Comparison of ENCODE assay signal across 24 cellular contexts in genomic region chr1:234120327-234120944, GRCh38.
"Had no signal": no experiment of that assay in that cellular context is flagged by ENCODE, and none has a peak within 500 bp of the region (broad histone marks: within the 10 kb centered on the region; RNA-seq: fewer than 3 reads in every experiment).

No MANE protein-coding gene starts in this region.

- ATAC-seq: activated CD8-positive, alpha-beta memory T cell treated with anti-CD3 and anti-CD28 coated beads, Interleukin-2, amount 10 ng/mL, durations not matched to agents 7 days and 5 days; body of pancreas; T-helper 17 cell had no signal

- H3K36me3 ChIP-seq: ascending aorta had no signal

- H3K27me3 ChIP-seq: ascending aorta had no signal

- H3K27ac ChIP-seq: ascending aorta, body of pancreas had no signal

- H3K9me3 ChIP-seq: ascending aorta, body of pancreas had no signal

- H3K4me3 ChIP-seq: ascending aorta, body of pancreas had no signal

- H3K4me1 ChIP-seq: ascending aorta, body of pancreas had no signal

- DNase-seq: activated B cell treated with CpG ODN at 0.5 μM for 24 hours; activated CD4-positive, alpha-beta T cell treated with anti-CD3 and anti-CD28 coated beads for 1 hour; activated CD4-positive, alpha-beta T cell treated with anti-CD3 and anti-CD28 coated beads, Interleukin-2, amount 10 ng/mL, durations not matched to agents 24 days and 14 days; activated CD4-positive, alpha-beta T cell treated with anti-CD3 and anti-CD28 coated beads, Interleukin-2, amount 50 U/mL, for 48 hours; activated CD8-positive, alpha-beta memory T cell treated with anti-CD3 and anti-CD28 coated beads, Interleukin-2, amount 10 ng/mL, durations not matched to agents 7 days and 5 days; activated effector memory CD4-positive, alpha-beta T cell treated with Interleukin-2 at 50 U/mL for 16 hours; activated naive CD4-positive, alpha-beta T cell; activated T-cell treated with anti-CD3 and anti-CD28 coated beads, Interleukin-2, amount 50 U/mL, for 24 hours; amniotic stem cell; body of pancreas; NCI-H1092; NCI-H1417; NCI-H1694; NCI-H2029; NCI-H2107; NCI-H345; NCI-H510A; NCI-H526 treated with DMSO at 0.1 percent for 48 hours; NK-92 treated with Interleukin-12 subunit alpha and Interleukin-12 subunit beta, amount 100 ng/mL, for 24 hours; OCI-M1; SHP77 treated with DMSO at 0.1 percent for 48 hours; T-helper 17 cell; T-helper 9 cell had no signal
